Comparison of ENCODE assay signal across 3 cellular contexts in the genomic region with DNA sequence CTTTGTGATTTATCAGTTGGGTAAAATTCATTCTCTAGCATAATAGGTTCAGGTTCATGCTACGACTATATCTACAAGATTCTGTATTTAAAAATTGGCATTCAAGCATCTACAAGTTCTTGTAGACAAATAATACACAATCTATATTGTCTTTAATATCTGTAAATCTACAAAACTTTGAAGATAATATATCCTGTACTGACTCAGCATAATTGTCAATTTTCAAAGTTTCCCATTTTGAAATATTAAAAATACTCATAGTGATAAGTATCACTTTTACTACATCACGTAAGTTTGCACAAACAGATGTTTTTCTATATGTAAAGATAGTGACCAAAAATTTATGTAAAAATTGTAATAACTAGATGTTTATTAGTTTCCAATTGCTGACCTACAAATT.
TF ChIP-seq lines count a peak whose summit lies in the region.

No MANE protein-coding gene starts in this region.

TF ChIP-seq in HepG2, 621 proteins besides CTCF, POLR2A, EP300 and RAD21:
- TF ChIP-seq MAFF (IDR thresholded peaks at IDR 0.05; ENCODE audit: low read depth, low read length) (peak; percentile 70; the same call in 1 of the 2 replicates), ZHX1 (CRISPR knock-in tag; IDR thresholded peaks at IDR 0.05; ENCODE audit: low read depth) (no peak), MAFK (conservative IDR thresholded peaks at IDR 0.05 in 1 of 2, IDR thresholded peaks at IDR 0.05 in 1 of 2; ENCODE audit: low read length in 2 of 2) (peak; percentile 20 to 80; a peak in 2 of 4 replicates)
TF ChIP-seq in HepG2: peak in this region for 2.

TF ChIP-seq in A549, 52 proteins besides CTCF, POLR2A, EP300 and RAD21:
- TF ChIP-seq EHF (CRISPR knock-in tag; IDR thresholded peaks at IDR 0.05) (no peak), MAFK (IDR thresholded peaks at IDR 0.05; ENCODE audit: partially characterized antibody) (peak; percentile 55)

TF ChIP-seq in IMR-90, 13 proteins besides CTCF, POLR2A, EP300 and RAD21:
- TF ChIP-seq SMC3 (IDR thresholded peaks at IDR 0.05; ENCODE audit: low read depth, low read length), result no peak
- peak; percentile 68 for TF ChIP-seq MAFK (IDR thresholded peaks at IDR 0.05; ENCODE audit: low read depth, low read length)
